In genomic region chr7:74575083-74575803, GRCh38 we compare ENCODE assay signal across 11 cellular contexts.
DNase-seq lines count a peak whose midpoint lies in the region; ATAC-seq, FAIRE-seq and TF ChIP-seq lines count a peak whose summit lies in the region.
"Had no signal": no experiment of that assay in that cellular context is flagged by ENCODE, and none has a peak within 500 bp of the region (broad histone marks: within the 10 kb centered on the region; RNA-seq: fewer than 3 reads in every experiment).

No MANE protein-coding gene starts in this region.

- no peak overlapping the region for H3K9ac ChIP-seq in endothelial cell of umbilical vein (replicated peaks; ENCODE audit: extremely low read depth, insufficient read depth, low read length)

- H3K27ac ChIP-seq in endothelial cell of umbilical vein (ENCODE audit: insufficient read depth, low read depth, low read length) = no peak overlapping the region

- no peak overlapping the region for H3K4me2 ChIP-seq in endothelial cell of umbilical vein (ENCODE audit: insufficient read depth, low read length)

- POLR2A ChIA-PET in endothelial cell of umbilical vein (lab: Charles Lee) = no interaction called here
- POLR2A ChIA-PET in GM10248 (lab: Yijun Ruan, JAX) = no interaction called here

- TF ChIP-seq CTCF in endothelial cell of umbilical vein (IDR thresholded peaks at IDR 0.05; ENCODE audit: extremely low read depth in 1 of 2, insufficient read depth in 1 of 2, low read depth in 1 of 2, low read length in 2 of 2) (no peak), omental fat pad (IDR thresholded peaks at IDR 0.05) (no peak), GM10248 (IDR thresholded peaks at IDR 0.05; ENCODE audit: control extremely low read depth, extremely low read depth, low read depth, missing control alignments) (no peak)

- H3K4me3 ChIP-seq in endothelial cell of umbilical vein (replicated peaks in 1 of 3; ENCODE audit: insufficient read depth in 1 of 3, low read depth in 1 of 3, low read length in 3 of 3) = no peak overlapping the region

- H4K20me1 ChIP-seq in endothelial cell of umbilical vein (replicated peaks; ENCODE audit: control insufficient read depth, extremely low read depth, insufficient read depth, low read length) = no peaks in the 10 kb centered on the region

- DNase-seq in DMS 273 treated with DMSO at 0.1 percent for 48 hours (lab: John Stamatoyannopoulos, UW) = peak; percentile 66
- DNase-seq in MV-4-11 (lab: John Stamatoyannopoulos, UW) = peak; percentile 40
- no peak for DNase-seq in endothelial cell of umbilical vein (ENCODE audit: low read depth, low spot score)
- DNase-seq in omental fat pad (ENCODE audit: low spot score) = no peak
- no peak for DNase-seq in NCI-H1436 treated with DMSO at 0.1 percent for 48 hours (lab: John Stamatoyannopoulos, UW)
- DNase-seq in GM10248 (ENCODE audit: extremely low spot score) = no peak
- DNase-seq: immature natural killer cell, NCI-H2227 treated with DMSO at 0.1 percent for 48 hours had no signal

- no peak for TF ChIP-seq POLR2A in endothelial cell of umbilical vein (IDR thresholded peaks at IDR 0.05; ENCODE audit: low read depth, low read length)

- no peaks in the 10 kb centered on the region for H3K9me1 ChIP-seq in endothelial cell of umbilical vein (replicated peaks; ENCODE audit: control insufficient read depth, extremely low read depth, insufficient read depth, low read length)

- no peaks in the 10 kb centered on the region for H3K27me3 ChIP-seq in endothelial cell of umbilical vein (ENCODE audit: control insufficient read depth in 2 of 2, insufficient read depth in 2 of 2, low read length in 2 of 2)

- H3K79me2 ChIP-seq in endothelial cell of umbilical vein (ENCODE audit: control insufficient read depth, insufficient read depth, low read length) = no peaks in the 10 kb centered on the region

- CTCF ChIA-PET in endothelial cell of umbilical vein (lab: Charles Lee) = interaction anchor here (2.5 to 4.0 kb wide), 2 partner anchors 9 to 11 kb away, joined by 6 to 25 read pairs; no protein-coding TSS in a partner anchor
- CTCF ChIA-PET in GM10248 (lab: Yijun Ruan, JAX) = interaction anchor here (0.9 to 6.1 kb wide), 2 partner anchors 9 to 12 kb away, joined by 4 to 30 read pairs; no protein-coding TSS in a partner anchor

- H2AFZ ChIP-seq in endothelial cell of umbilical vein (ENCODE audit: low read depth, low read length) = no peak overlapping the region

- H3K36me3 ChIP-seq in endothelial cell of umbilical vein (ENCODE audit: control insufficient read depth in 2 of 2, extremely low read depth in 1 of 2, insufficient read depth in 2 of 2, low read length in 2 of 2) = no peaks in the 10 kb centered on the region

- H3K9me3 ChIP-seq in endothelial cell of umbilical vein (replicated peaks; ENCODE audit: control insufficient read depth, insufficient read depth, low read length) = no peaks in the 10 kb centered on the region

- intact Hi-C loops in endothelial cell of umbilical vein (cut with micrococcal nuclease) = no loop called here

- FAIRE-seq in endothelial cell of umbilical vein (lab: Jason Lieb, UNC) = no peak
- FAIRE-seq: D721Med had no signal

- BruUV-seq in endothelial cell of umbilical vein (replicated peaks; lab: Mats Ljungman, UMichigan) = no TSS peak

- no peaks in the 10 kb centered on the region for H3K4me1 ChIP-seq in endothelial cell of umbilical vein (ENCODE audit: control insufficient read depth, extremely low read depth, insufficient read depth, low read length)

- ATAC-seq in omental fat pad (ENCODE audit: low FRiP score) = peak; percentile 38
- ATAC-seq in HG03095 (IDR thresholded peaks at IDR 0.05; ENCODE audit: unreplicated experiment) = no peak
- no peak for ATAC-seq in HG02588 (IDR thresholded peaks at IDR 0.05; ENCODE audit: unreplicated experiment)

- dilution Hi-C loops in endothelial cell of umbilical vein (cut with MboI; ENCODE audit: extremely low pct_ligation_motif_present, low sequenced_read_pairs) = no loop called here

TF ChIP-seq in endothelial cell of umbilical vein, 7 proteins besides CTCF, POLR2A, EP300 and RAD21:
- TF ChIP-seq MYC (IDR thresholded peaks at IDR 0.05; ENCODE audit: low read depth, low read length) = no peak
- no peak for TF ChIP-seq POLR2AphosphoS5 (IDR thresholded peaks at IDR 0.05; ENCODE audit: insufficient read depth, low read depth, low read length)
- no peak for TF ChIP-seq EZH2 (IDR thresholded peaks at IDR 0.05; ENCODE audit: borderline replicate concordance, low read depth, low read length, severe bottlenecking)
- TF ChIP-seq JUN (IDR thresholded peaks at IDR 0.05; ENCODE audit: borderline replicate concordance, insufficient read depth, insufficient read length, low read depth) = peak; percentile 7

Comparison
In these comparisons a context has a peak if more than half of its experiments do, and no peak if none do; other contexts are left out.
1. DNase-seq: peak in DMS 273 treated with DMSO at 0.1 percent for 48 hours (single experiment) and MV-4-11 (single experiment); none in endothelial cell of umbilical vein (single experiment), omental fat pad (single experiment), NCI-H1436 treated with DMSO at 0.1 percent for 48 hours (single experiment) and GM10248 (single experiment).